In the genomic region with DNA sequence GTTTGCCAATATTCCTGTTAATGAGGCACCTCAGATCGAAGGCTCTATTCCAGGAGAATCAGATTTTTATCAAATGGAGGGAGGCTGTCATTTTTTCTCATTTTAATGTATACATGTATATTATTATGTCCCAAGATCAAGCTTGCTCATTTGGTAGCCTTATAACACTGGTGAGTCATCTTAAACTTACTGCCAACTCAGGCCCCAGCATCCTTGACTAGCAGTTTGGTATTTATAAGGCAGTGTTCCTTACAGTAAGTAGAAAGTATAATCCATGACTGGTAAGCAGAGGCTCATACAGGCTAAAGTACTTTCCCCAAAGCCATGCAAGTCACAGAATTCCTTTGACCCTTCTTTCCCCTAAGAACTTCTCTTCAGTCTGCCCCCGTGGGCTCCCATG, we compare ENCODE assay signal across 12 cellular contexts.
DNase-seq lines count a peak whose midpoint lies in the region; ATAC-seq, FAIRE-seq and TF ChIP-seq lines count a peak whose summit lies in the region.
"Had no signal": no experiment of that assay in that cellular context is flagged by ENCODE, and none has a peak within 500 bp of the region (broad histone marks: within the 10 kb centered on the region; RNA-seq: fewer than 3 reads in every experiment).

No MANE protein-coding gene starts in this region.

- ATAC-seq in Right ventricle myocardium superior (ENCODE audit: poor library complexity): no peak
- ATAC-seq: left ventricle myocardium superior had no signal

- no peak overlapping the region for H3K9ac ChIP-seq in keratinocyte (ENCODE audit: control insufficient read depth, extremely low read depth, insufficient read depth, low read length)
- no peak overlapping the region for H3K9ac ChIP-seq in smooth muscle cell (ENCODE audit: low read depth)

- H3K4me3 ChIP-seq in brain microvascular endothelial cell (ENCODE audit: low read depth, low read length) (no peak overlapping the region), keratinocyte (ENCODE audit: control insufficient read depth in 2 of 3, extremely low read depth in 1 of 3, insufficient read depth in 2 of 3, low read depth in 1 of 3, low read length in 3 of 3) (no peak overlapping the region), smooth muscle cell (no peak overlapping the region)

- in situ Hi-C loops in brain microvascular endothelial cell (cut with HindIII; ENCODE audit: low pct_ligation_motif_present, low sequenced_read_pairs): no loop called here

- H3K79me2 ChIP-seq in keratinocyte (ENCODE audit: control insufficient read depth, insufficient read depth, low read length) (no peaks in the 10 kb centered on the region), smooth muscle cell (ENCODE audit: low read depth) (no peaks in the 10 kb centered on the region)

- dilution Hi-C loops in keratinocyte (cut with MboI; ENCODE audit: extremely low pct_ligation_motif_present, low sequenced_read_pairs): no loop called here

- peak; percentile 44 for DNase-seq in AG08396 (ENCODE audit: low spot score)
- peak; percentile 28 for DNase-seq in HTR-8/SVneo (ENCODE audit: insufficient read length, low spot score)
- DNase-seq in brain microvascular endothelial cell: peak; percentile 79
- DNase-seq in keratinocyte (ENCODE audit: low read depth, low spot score): no peak
- no peak for DNase-seq in smooth muscle cell (lab: John Stamatoyannopoulos, UW; ENCODE audit: unreplicated experiment)
- DNase-seq in Right ventricle myocardium superior: no peak
- DNase-seq in frontal cortex (ENCODE audit: low spot score in 2 of 2): no peak
- no peak for DNase-seq in GM12891 (ENCODE audit: insufficient read length, low spot score)
- DNase-seq: CD8-positive, alpha-beta memory T cell; left ventricle myocardium superior; NCI-H1417; NCI-H774 had no signal

- intact Hi-C loops in Right ventricle myocardium superior (cut with DNase I): no loop called here

- H3K9me1 ChIP-seq in keratinocyte (ENCODE audit: control insufficient read depth, extremely low read depth, insufficient read depth, low read length): no peaks in the 10 kb centered on the region

- H3K27ac ChIP-seq in brain microvascular endothelial cell (no peak overlapping the region), keratinocyte (ENCODE audit: control insufficient read depth, insufficient read depth, low read length) (no peak overlapping the region), smooth muscle cell (ENCODE audit: low read depth) (no peak overlapping the region)

- H3K4me1 ChIP-seq in keratinocyte (ENCODE audit: control insufficient read depth, extremely low read depth, insufficient read depth, low read length) (peaks cover 33% of the 10 kb centered on the region), smooth muscle cell (ENCODE audit: low read depth) (no peaks in the 10 kb centered on the region)

- H2AFZ ChIP-seq in keratinocyte (ENCODE audit: control insufficient read depth, low read length) (no peak overlapping the region), smooth muscle cell (ENCODE audit: low read depth) (no peak overlapping the region)

- H3F3A ChIP-seq in smooth muscle cell (ENCODE audit: low read depth): no peaks in the 10 kb centered on the region

- H3K27me3 ChIP-seq in brain microvascular endothelial cell (replicated peaks) (no peaks in the 10 kb centered on the region), keratinocyte (ENCODE audit: control insufficient read depth, extremely low read depth, insufficient read depth, low read length) (no peaks in the 10 kb centered on the region), smooth muscle cell (ENCODE audit: low read depth) (no peaks in the 10 kb centered on the region)

- H3K9me3 ChIP-seq in keratinocyte (ENCODE audit: control insufficient read depth, low read depth, low read length) (no peaks in the 10 kb centered on the region), smooth muscle cell (replicated peaks; ENCODE audit: low read depth) (no peaks in the 10 kb centered on the region)

- WGBS in smooth muscle cell (ENCODE audit: low lambda C conversion rate): 87% methylated on average over 2 of the region's 2 CpGs

- no peak for TF ChIP-seq CTCF in brain microvascular endothelial cell (IDR thresholded peaks at IDR 0.05; ENCODE audit: low read depth, low read length, missing control alignments)
- TF ChIP-seq CTCF in keratinocyte (optimal IDR thresholded peaks at IDR 0.05 in 1 of 3, IDR thresholded peaks at IDR 0.05 in 1 of 3, conservative IDR thresholded peaks at IDR 0.05 in 1 of 3; ENCODE audit: extremely low read depth in 1 of 3, insufficient read depth in 2 of 3, low read length in 3 of 3): no peak
- TF ChIP-seq CTCF in smooth muscle cell (IDR thresholded peaks at IDR 0.05; ENCODE audit: borderline replicate concordance, insufficient read depth, poor library complexity, severe bottlenecking): no peak

- H4K20me1 ChIP-seq in keratinocyte (ENCODE audit: control insufficient read depth, extremely low read depth, insufficient read depth, low read length) (no peaks in the 10 kb centered on the region), smooth muscle cell (ENCODE audit: low read depth) (no peaks in the 10 kb centered on the region)

- TF ChIP-seq POLR2A in GM12891 (IDR thresholded peaks at IDR 0.05; ENCODE audit: low read depth, low read length): no peak

- H3K4me2 ChIP-seq in keratinocyte (ENCODE audit: control insufficient read depth, extremely low read depth, insufficient read depth, low read depth, low read length) (peak overlapping the region; percentile 17), smooth muscle cell (no peak overlapping the region)

- FAIRE-seq in HTR-8/SVneo (lab: Jason Lieb, UNC): no peak
- peak; percentile 86 for FAIRE-seq in keratinocyte (lab: Jason Lieb, UNC)
- FAIRE-seq in frontal cortex (lab: Jason Lieb, UNC): no peak
- no peak for FAIRE-seq in GM12891 (lab: Jason Lieb, UNC)

- no peaks in the 10 kb centered on the region for H3K36me3 ChIP-seq in brain microvascular endothelial cell (replicated peaks)
- H3K36me3 ChIP-seq in keratinocyte (ENCODE audit: control insufficient read depth in 2 of 2, extremely low read depth in 1 of 2, insufficient read depth in 2 of 2, low read length in 2 of 2): no peaks in the 10 kb centered on the region
- no peaks in the 10 kb centered on the region for H3K36me3 ChIP-seq in smooth muscle cell (ENCODE audit: low read depth)

TF ChIP-seq in GM12891, 5 proteins besides CTCF, POLR2A, EP300 and RAD21:
- no peak for TF ChIP-seq SPI1 (IDR thresholded peaks at IDR 0.05; ENCODE audit: low read depth, low read length)

Comparison
In these comparisons a context has a peak if more than half of its experiments do, and no peak if none do; other contexts are left out.
1. DNase-seq: peak in AG08396 (single experiment), HTR-8/SVneo (single experiment) and brain microvascular endothelial cell (single experiment); none in keratinocyte (single experiment), smooth muscle cell (single experiment), Right ventricle myocardium superior (single experiment), frontal cortex (0 of 2) and GM12891 (single experiment).